In genomic region chr10:104081998-104082397, GRCh38 we compare ENCODE assay signal across 20 cellular contexts. TPM values are rescaled to one million over a fixed set of nuclear protein-coding genes. Genes with fewer than 3 reads are reported as not detected.
"Had no signal": no experiment of that assay in that cellular context is flagged by ENCODE, and none has a peak within 500 bp of the region (broad histone marks: within the 10 kb centered on the region; RNA-seq: fewer than 3 reads in every experiment).

No MANE protein-coding gene starts in this region.

- H3K27me3 ChIP-seq: esophagus muscularis mucosa, pancreas, right atrium auricular region, tibial nerve had no signal

- H3K4me3 ChIP-seq: esophagus muscularis mucosa, left ventricle myocardium inferior, lung, pancreas, prostate gland, right atrium auricular region, tibial nerve had no signal

- ATAC-seq: pancreas, T-cell had no signal

- H3K4me1 ChIP-seq: pancreas, prostate gland had no signal

- H3K36me3 ChIP-seq: esophagus muscularis mucosa, left ventricle myocardium inferior, pancreas, prostate gland, right atrium auricular region, tibial nerve had no signal

- H3K9me3 ChIP-seq: esophagus muscularis mucosa, left ventricle myocardium inferior, pancreas, prostate gland, right atrium auricular region, tibial nerve had no signal

- DNase-seq: activated CD4-positive, alpha-beta T cell treated with anti-CD3 and anti-CD28 coated beads for 48 hours; activated CD4-positive, alpha-beta T cell treated with anti-CD3 and anti-CD28 coated beads, Interleukin-2, amount 50 U/mL, for 48 hours; activated CD4-positive, CD25-positive, alpha-beta regulatory T cell; activated CD8-positive, alpha-beta memory T cell treated with anti-CD3 and anti-CD28 coated beads for 24 hours; activated gamma-delta T cell treated with Interleukin-2 at 50 U/mL for 16 hours; activated naive CD4-positive, alpha-beta T cell treated with anti-CD3 and anti-CD28 coated beads, Interleukin-2, amount 50 U/mL, for 16 hours; activated T-cell treated with anti-CD3 and anti-CD28 coated beads, Interleukin-2, amount 50 U/mL, for 1 hour; amniotic stem cell; central memory CD4-positive, alpha-beta T cell; glutamatergic neuron; left ventricle myocardium inferior; pancreas; stimulated activated CD4-positive, alpha-beta T cell treated with anti-CD3 and anti-CD28 coated beads, Interleukin-15, amount 100 ng/mL, for 24 hours; stimulated activated naive CD4-positive, alpha-beta T cell; T-cell had no signal

- H3K27ac ChIP-seq: esophagus muscularis mucosa, left ventricle myocardium inferior, pancreas, right atrium auricular region, tibial nerve had no signal

RNA-seq across cellular contexts. Expression of gene COL17A1, which starts 3.7 kb away (rescaled TPM):
- total RNA-seq: left ventricle myocardium inferior had no signal
